In the genomic region with DNA sequence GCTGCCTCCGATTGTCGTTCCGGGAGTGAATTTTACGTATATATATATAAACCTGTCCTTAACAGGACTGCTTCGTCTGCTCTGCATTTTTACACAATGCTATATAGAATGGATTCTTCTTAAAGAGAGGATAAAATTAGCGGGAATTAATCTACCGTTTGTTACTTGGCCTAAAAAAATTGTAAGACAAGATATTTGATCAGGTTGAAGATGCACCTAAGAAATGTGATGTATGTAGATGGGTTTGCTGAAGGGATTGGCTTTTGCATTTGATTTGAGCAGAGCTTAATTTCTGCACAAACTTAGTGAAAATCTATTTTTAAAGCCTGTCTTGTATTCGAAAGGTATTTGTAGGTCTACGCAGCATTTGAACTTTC, we compare ENCODE assay signal across 8 cellular contexts. TPM values are rescaled to one million over a fixed set of nuclear protein-coding genes. Genes with fewer than 3 reads are reported as not detected.
A peak's percentile ranks its signal among the peaks of the same experiment; 100 is the strongest.
DNase-seq lines count a peak whose midpoint lies in the region; ATAC-seq, FAIRE-seq and TF ChIP-seq lines count a peak whose summit lies in the region.

No MANE protein-coding gene starts in this region.

- intact Hi-C loops in left ventricle myocardium inferior (cut with micrococcal nuclease) = loop anchor here (10.0 kb wide), 1 partner anchor 158 kb away; no protein-coding TSS in a partner anchor
- intact Hi-C loops in cardiac septum (cut with DNase I) = loop anchor here (2.0 to 10.0 kb wide), 5 partner anchors 35 to 186 kb away; a partner anchor contains a TSS
- intact Hi-C loops in HepG2 (cut with micrococcal nuclease; ENCODE audit: unreplicated experiment) = no loop called here
- intact Hi-C loops in thyroid gland (cut with DNase I) = no loop called here

- H3K4me3 ChIP-seq in left ventricle myocardium inferior (peak overlapping the region; percentile 97), HepG2 (replicated peaks in 1 of 3; ENCODE audit: insufficient read depth in 1 of 3, low read depth in 2 of 3, low read length in 3 of 3) (peak overlapping the region; percentile 91 to 98 (median 95)), thyroid gland (replicated peaks in 1 of 3) (peak overlapping the region; percentile 74 to 98 (median 90))

- H3K36me3 ChIP-seq in left ventricle myocardium inferior (no peaks in the 10 kb centered on the region), HepG2 (replicated peaks in 1 of 2; ENCODE audit: control insufficient read depth in 1 of 2, insufficient read depth in 2 of 2, low read length in 2 of 2) (peaks cover 0 to 1% of the 10 kb centered on the region in 2 experiments; a peak in 1 of 5 replicates), thyroid gland (no peaks in the 10 kb centered on the region)

- H3K9ac ChIP-seq in HepG2 (ENCODE audit: insufficient read depth, low read depth, low read length) = peak overlapping the region; percentile 99

- POLR2A ChIA-PET in HepG2 (lab: Yijun Ruan, JAX) = interaction anchor here (1.0 to 1.7 kb wide), 14 partner anchors 9 to 1394 kb away, joined by 3 to 25 read pairs (median 6); a partner anchor contains a TSS

- TF ChIP-seq EP300 in HepG2 (IDR thresholded peaks at IDR 0.05; ENCODE audit: low read depth in 2 of 2, low read length in 2 of 2) = no peak
- no peak for TF ChIP-seq EP300 in HepG2 (CRISPR knock-in tag; IDR thresholded peaks at IDR 0.05; ENCODE audit: borderline replicate concordance)

- no peak for FAIRE-seq in HepG2 (lab: Jason Lieb, UNC)

- in situ Hi-C loops in HepG2 (cut with HindIII; ENCODE audit: extremely low pct_ligation_motif_present, low pct_unique_long_range_greater_than_20kb) = loop anchor here (10.0 kb wide), 1 partner anchor 158 kb away; no protein-coding TSS in a partner anchor

- no peak for TF ChIP-seq RAD21 in HepG2 (CRISPR knock-in tag; IDR thresholded peaks at IDR 0.05)

- H3K9me3 ChIP-seq in left ventricle myocardium inferior (replicated peaks) (no peaks in the 10 kb centered on the region), HepG2 (ENCODE audit: low read length) (no peaks in the 10 kb centered on the region), thyroid gland (no peaks in the 10 kb centered on the region)

- H2AFZ ChIP-seq in HepG2 (ENCODE audit: low read length) = no peak overlapping the region

- under 1% methylated on average over 9 of the region's 9 CpGs for WGBS in HepG2 (ENCODE audit: low lambda C conversion rate)
- WGBS in thyroid gland, 2 donors = 0 to 1% methylated on average over 9 of the region's 9 CpGs

- H3K4me1 ChIP-seq in left ventricle myocardium inferior (peaks cover 76% of the 10 kb centered on the region), HepG2 (ENCODE audit: insufficient read depth, low read length) (peaks cover 52% of the 10 kb centered on the region), thyroid gland (peaks cover 34 to 48% of the 10 kb centered on the region in 2 donors)

- peaks cover 54% of the 10 kb centered on the region for H3K79me2 ChIP-seq in HepG2 (ENCODE audit: insufficient read depth, low read length)

- TF ChIP-seq CTCF in left ventricle myocardium inferior (IDR thresholded peaks at IDR 0.05; ENCODE audit: borderline replicate concordance) (no peak), HepG2 (CRISPR knock-in tag; IDR thresholded peaks at IDR 0.05) (no peak), thyroid gland (IDR thresholded peaks at IDR 0.05) (no peak)

- no peak for DNase-seq in left ventricle myocardium inferior
- DNase-seq in cardiac septum (ENCODE audit: low spot score) = no peak
- DNase-seq in HepG2 (ENCODE audit: low spot score) = no peak
- DNase-seq in thyroid gland = no peak
- DNase-seq in effector CD4-positive, alpha-beta T cell = no peak

- no peaks in the 10 kb centered on the region for H3K27me3 ChIP-seq in left ventricle myocardium inferior (ENCODE audit: low read depth)
- H3K27me3 ChIP-seq in HepG2 (ENCODE audit: control insufficient read depth in 1 of 2, insufficient read depth in 2 of 2, low read length in 2 of 2) = no peaks in the 10 kb centered on the region; a peak in 1 of 5 replicates
- no peaks in the 10 kb centered on the region for H3K27me3 ChIP-seq in thyroid gland

- H3K4me2 ChIP-seq in HepG2 (ENCODE audit: low read depth, low read length) = peak overlapping the region; percentile 82

- H3K27ac ChIP-seq in left ventricle myocardium inferior (replicated peaks) (peak overlapping the region; percentile 100), angular gyrus (ENCODE audit: low read depth, low read length) (peak overlapping the region; percentile 96), HepG2 (ENCODE audit: extremely low read length, insufficient read depth, low read length) (peak overlapping the region; percentile 96), thyroid gland (peak overlapping the region; percentile 100)

- CTCF ChIA-PET in HepG2 (lab: Yijun Ruan, JAX; ENCODE audit: low intra/inter-chr PET ratio, low total read pairs) = interaction anchor here (1.8 to 4.1 kb wide), 2 partner anchors 158 to 186 kb away, joined by 12 to 32 read pairs; no protein-coding TSS in a partner anchor

- TF ChIP-seq POLR2A in HepG2 (IDR thresholded peaks at IDR 0.05; ENCODE audit: insufficient read depth in 1 of 2, low read depth in 2 of 2, low read length in 2 of 2) = no peak
- no peak for TF ChIP-seq POLR2A in thyroid gland (IDR thresholded peaks at IDR 0.05)

- peaks cover 48% of the 10 kb centered on the region for H4K20me1 ChIP-seq in HepG2 (ENCODE audit: insufficient read depth, low read length)

- ATAC-seq in HepG2 = no peak
- ATAC-seq in HG03025 (IDR thresholded peaks at IDR 0.05; ENCODE audit: low FRiP score, unreplicated experiment) = no peak
- no peak for ATAC-seq in GM19455 (IDR thresholded peaks at IDR 0.05; ENCODE audit: unreplicated experiment)

- BruUV-seq in HepG2 (replicated peaks; lab: Mats Ljungman, UMichigan) = no TSS peak

TF ChIP-seq in HepG2, 621 proteins besides CTCF, POLR2A, EP300 and RAD21 (continues in another document):
- TF ChIP-seq ZNF839 (CRISPR knock-in tag; IDR thresholded peaks at IDR 0.05; ENCODE audit: borderline replicate concordance) = no peak
- TF ChIP-seq, protein P1, sequence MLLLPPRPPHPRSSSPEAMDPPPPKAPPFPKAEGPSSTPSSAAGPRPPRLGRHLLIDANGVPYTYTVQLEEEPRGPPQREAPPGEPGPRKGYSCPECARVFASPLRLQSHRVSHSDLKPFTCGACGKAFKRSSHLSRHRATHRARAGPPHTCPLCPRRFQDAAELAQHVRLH (CRISPR knock-in tag; IDR thresholded peaks at IDR 0.05; ENCODE audit: borderline replicate concordance, low read depth) = no peak

RNA-seq across cellular contexts. Expression of a gene that starts 1.0 kb away (rescaled TPM):
- total RNA-seq in left ventricle myocardium inferior (461 TPM), cardiac septum (491 TPM), HepG2 (2016; rRNA removed; fragmentation: Illumina TruSeq; extraction: Trizol) (109 and 209 TPM in 2 replicates), thyroid gland (100 to 1,000 TPM; 142 to 229 (median 199) TPM)
- 28.8 and 29.0 TPM in 2 replicates for total RNA-seq in HepG2 (2016; cell fraction: cytosol; rRNA removed; fragmentation: Illumina TruSeq; extraction: Trizol; ENCODE audit: low read depth)
- total RNA-seq in HepG2 (2016; cell fraction: insoluble cytoplasmic fraction; rRNA removed; fragmentation: Illumina TruSeq; extraction: Trizol) = 121 and 212 TPM in 2 replicates
- 59.6 and 72.2 TPM in 2 replicates for total RNA-seq in HepG2 (2016; cell fraction: membrane; rRNA removed; fragmentation: Illumina TruSeq; extraction: Trizol)
- 57.8 and 68.3 TPM in 2 replicates for total RNA-seq in HepG2 (2016; cell fraction: nucleus; rRNA removed; fragmentation: Illumina TruSeq; extraction: Trizol)
- polyA plus RNA-seq in HepG2 (2011; rRNA removed) = 33.8 and 46.9 TPM in 2 replicates
- polyA plus RNA-seq in HepG2 (2011; cell fraction: cytosol; rRNA removed) = 16.7 and 32.3 TPM in 2 replicates
- 10.9 and 14.0 TPM in 2 replicates for polyA plus RNA-seq in HepG2 (2011; cell fraction: nucleus; rRNA removed)
- polyA plus RNA-seq in HepG2 (2012) = 59.6 and 76.3 TPM in 2 replicates
- 16.4 and 17.8 TPM in 2 replicates for polyA plus RNA-seq in HepG2 (2016; cell fraction: cytosol; fragmentation: Illumina TruSeq; extraction: Trizol; ENCODE audit: low read depth)
- 155 and 164 TPM in 2 replicates for polyA plus RNA-seq in HepG2 (2016; cell fraction: insoluble cytoplasmic fraction; fragmentation: Illumina TruSeq; extraction: Trizol; ENCODE audit: low read depth)
- polyA plus RNA-seq in HepG2 (2016; cell fraction: membrane; fragmentation: Illumina TruSeq; extraction: Trizol; ENCODE audit: low read depth) = 52.5 and 53.7 TPM in 2 replicates
- 64.6 and 65.7 TPM in 2 replicates for polyA plus RNA-seq in HepG2 (2016; cell fraction: nucleus; fragmentation: Illumina TruSeq; extraction: Trizol; ENCODE audit: insufficient read depth, low read depth)
- polyA minus RNA-seq in HepG2 (2011; rRNA and poly(A)+ RNA removed; ENCODE audit: low replicate concordance) = 97.2 and 138 TPM in 2 replicates
- 91.3 and 96.5 TPM in 2 replicates for polyA minus RNA-seq in HepG2 (2011; cell fraction: cytosol; rRNA and poly(A)+ RNA removed)
- 80.1 and 83.7 TPM in 2 replicates for polyA minus RNA-seq in HepG2 (2011; cell fraction: nucleus; rRNA and poly(A)+ RNA removed)

RNA-seq across cellular contexts. Expression of a gene that starts 58.0 kb away (rescaled TPM):
- total RNA-seq in left ventricle myocardium inferior (0.14 TPM), cardiac septum (0.92 TPM), HepG2 (2016; rRNA removed; fragmentation: Illumina TruSeq; extraction: Trizol) (0.17 and 0.75 TPM in 2 replicates), thyroid gland (1 to 10 TPM in 3 of 4 donors, under 1 TPM in 1; 0.78 to 3.1 (median 1.8) TPM)
- total RNA-seq in HepG2 (2016; cell fraction: cytosol; rRNA removed; fragmentation: Illumina TruSeq; extraction: Trizol; ENCODE audit: low read depth) = 0.20 TPM in 1 of 2 replicates, not detected in the other
- 0.89 TPM in 1 of 2 replicates, not detected in the other for total RNA-seq in HepG2 (2016; cell fraction: insoluble cytoplasmic fraction; rRNA removed; fragmentation: Illumina TruSeq; extraction: Trizol)
- total RNA-seq in HepG2 (2016; cell fraction: membrane; rRNA removed; fragmentation: Illumina TruSeq; extraction: Trizol) = 0.38 and 1.0 TPM in 2 replicates
- 1.3 and 1.6 TPM in 2 replicates for total RNA-seq in HepG2 (2016; cell fraction: nucleus; rRNA removed; fragmentation: Illumina TruSeq; extraction: Trizol)
- polyA plus RNA-seq in HepG2 (2011; rRNA removed) = 0.08 and 0.32 TPM in 2 replicates
- not detected in 2 replicates for polyA plus RNA-seq in HepG2 (2011; cell fraction: cytosol; rRNA removed)
- polyA plus RNA-seq in HepG2 (2011; cell fraction: nucleus; rRNA removed) = 0.11 and 0.17 TPM in 2 replicates
- polyA plus RNA-seq in HepG2 (2012) = 0.89 and 2.8 TPM in 2 replicates
- not detected in 2 replicates for polyA plus RNA-seq in HepG2 (2016; cell fraction: cytosol; fragmentation: Illumina TruSeq; extraction: Trizol; ENCODE audit: low read depth)
- not detected in 2 replicates for polyA plus RNA-seq in HepG2 (2016; cell fraction: insoluble cytoplasmic fraction; fragmentation: Illumina TruSeq; extraction: Trizol; ENCODE audit: low read depth)
- not detected in 2 replicates for polyA plus RNA-seq in HepG2 (2016; cell fraction: membrane; fragmentation: Illumina TruSeq; extraction: Trizol; ENCODE audit: low read depth)
- polyA plus RNA-seq in HepG2 (2016; cell fraction: nucleus; fragmentation: Illumina TruSeq; extraction: Trizol; ENCODE audit: insufficient read depth, low read depth) = 0.77 and 0.91 TPM in 2 replicates
- polyA minus RNA-seq in HepG2 (2011; rRNA and poly(A)+ RNA removed; ENCODE audit: low replicate concordance) = 0.26 and 1.1 TPM in 2 replicates
- not detected in 2 replicates for polyA minus RNA-seq in HepG2 (2011; cell fraction: cytosol; rRNA and poly(A)+ RNA removed)
- polyA minus RNA-seq in HepG2 (2011; cell fraction: nucleus; rRNA and poly(A)+ RNA removed) = 7.1 TPM in 2 replicates

Comparison
In these comparisons a context has a peak if more than half of its experiments do, and no peak if none do; other contexts are left out.
1. intact Hi-C loops: an anchor here in left ventricle myocardium inferior (10.0 kb wide) and cardiac septum (2.0 to 10.0 kb wide); none called in HepG2 and thyroid gland.